ENCODE assay signal across 25 cellular contexts in the genomic region with DNA sequence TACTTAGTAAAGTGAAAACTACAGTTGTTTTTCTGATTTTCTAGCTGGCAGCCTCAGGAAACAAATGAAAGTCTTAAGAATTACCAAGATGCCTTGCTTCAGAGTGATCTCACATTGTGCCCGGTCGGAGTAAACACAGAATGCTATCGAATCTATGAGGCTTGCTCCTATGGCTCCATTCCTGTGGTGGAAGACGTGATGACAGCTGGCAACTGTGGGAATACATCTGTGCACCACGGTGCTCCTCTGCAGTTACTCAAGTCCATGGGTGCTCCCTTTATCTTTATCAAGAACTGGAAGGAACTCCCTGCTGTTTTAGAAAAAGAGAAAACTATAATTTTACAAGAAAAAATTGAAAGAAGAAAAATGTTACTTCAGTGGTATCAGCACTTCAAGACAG. TPM values are rescaled to one million over a fixed set of nuclear protein-coding genes. Genes with fewer than 3 reads are reported as not detected.
"Had no signal": no experiment of that assay in that cellular context is flagged by ENCODE, and none has a peak within 500 bp of the region (broad histone marks: within the 10 kb centered on the region; RNA-seq: fewer than 3 reads in every experiment).

No MANE protein-coding gene starts in this region.

- H3K9me3 ChIP-seq: heart right ventricle, left lung, ovary, psoas muscle, sigmoid colon, spleen, thoracic aorta, tibial nerve, upper lobe of left lung had no signal

- H3K27ac ChIP-seq: dorsolateral prefrontal cortex, heart right ventricle, left lung, ovary, psoas muscle, sigmoid colon, skin epidermis, spleen, thoracic aorta, tibial nerve, upper lobe of left lung had no signal

- H3K4me3 ChIP-seq: dorsolateral prefrontal cortex, heart right ventricle, left lung, ovary, psoas muscle, sigmoid colon, skin epidermis, spleen, thoracic aorta, tibial nerve, upper lobe of left lung had no signal

- ATAC-seq: heart right ventricle; left lung; naive thymus-derived CD8-positive, alpha-beta T cell; psoas muscle; right cardiac atrium; stimulated activated naive B cell treated with anti-CD40 and anti-IgM and Interleukin-4, amounts not matched to agents 10 μg/mL and 1 μg/mL and 100 μg/mL, for 72 hours had no signal

- H3K4me1 ChIP-seq: heart right ventricle, left lung, psoas muscle, sigmoid colon, spleen, tibial nerve had no signal

- H3K27me3 ChIP-seq: dorsolateral prefrontal cortex, heart right ventricle, left lung, ovary, sigmoid colon, spleen, tibial nerve, upper lobe of left lung had no signal

- H3K36me3 ChIP-seq: ovary had no signal

- DNase-seq: cerebellar nuclear complex; dorsolateral prefrontal cortex; effector CD4-positive, alpha-beta T cell; foreskin melanocyte; glutamatergic neuron; heart right ventricle; hippocampal formation; left cardiac atrium; left lung; mesendoderm; naive thymus-derived CD8-positive, alpha-beta T cell; nephron progenitor cell; nucleus accumbens; ovary; posterior cingulate gyrus; psoas muscle; right cardiac atrium; sigmoid colon; spleen; stimulated activated CD4-positive, alpha-beta T cell treated with anti-CD3 and anti-CD28 coated beads, Interleukin-2, amount 100 ng/mL, for 48 hours; stimulated activated naive B cell treated with anti-CD40 and anti-IgM and Interleukin-4, amounts not matched to agents 10 μg/mL and 1 μg/mL and 100 μg/mL, for 72 hours; upper lobe of left lung had no signal

RNA-seq across cellular contexts. Expression of gene SRGAP1, which starts 35.9 kb away (rescaled TPM):
- total RNA-seq: naive thymus-derived CD8-positive, alpha-beta T cell had no signal
